25 cellular contexts compared by ENCODE assay signal in genomic region chr4:188396037-188396436, GRCh38.
"Had no signal": no experiment of that assay in that cellular context is flagged by ENCODE, and none has a peak within 500 bp of the region (broad histone marks: within the 10 kb centered on the region; RNA-seq: fewer than 3 reads in every experiment).

No MANE protein-coding gene starts in this region.

- ATAC-seq: left colon; left lung; naive thymus-derived CD8-positive, alpha-beta T cell; pancreas; right cardiac atrium; sciatic nerve; stimulated activated effector memory CD8-positive, alpha-beta T cell treated with anti-CD3 and anti-CD28 coated beads, Interleukin-12 subunit alpha, Interleukin-12 subunit beta, amount 100 ng/mL, for 72 hours; upper lobe of right lung had no signal

- DNase-seq: hippocampal formation; kidney; left colon; left lung; naive thymus-derived CD8-positive, alpha-beta T cell; nucleus accumbens; pancreas; posterior cingulate gyrus; retina; right cardiac atrium; spleen; stimulated activated CD4-positive, alpha-beta T cell treated with anti-CD3 and anti-CD28 coated beads, Interleukin-4, amount 100 ng/mL, for 24 hours; stimulated activated naive CD4-positive, alpha-beta T cell; tibial artery; trophoblast cell; upper lobe of right lung had no signal

- H3K27me3 ChIP-seq: left lung, pancreas, spleen, suprapubic skin, tibial artery, upper lobe of right lung had no signal

- FAIRE-seq: islet of Langerhans, kidney, pancreas, urothelium cell line had no signal

- H3K36me3 ChIP-seq: left lung, pancreas, prostate gland, spleen, suprapubic skin, thoracic aorta, tibial artery, upper lobe of right lung had no signal

- H3K9me3 ChIP-seq: pancreas, prostate gland, suprapubic skin, thoracic aorta, tibial artery, upper lobe of right lung had no signal

- H3K4me1 ChIP-seq: left lung, pancreas, prostate gland, spleen, suprapubic skin, tibial artery, upper lobe of right lung had no signal

- H3K27ac ChIP-seq: left lung, pancreas, prostate gland, skin epidermis, spleen, suprapubic skin, thoracic aorta, tibial artery, upper lobe of right lung had no signal

- H3K4me3 ChIP-seq: left lung, lung, pancreas, prostate gland, skin epidermis, spleen, suprapubic skin, thoracic aorta, tibial artery, upper lobe of right lung had no signal
